In the genomic region with DNA sequence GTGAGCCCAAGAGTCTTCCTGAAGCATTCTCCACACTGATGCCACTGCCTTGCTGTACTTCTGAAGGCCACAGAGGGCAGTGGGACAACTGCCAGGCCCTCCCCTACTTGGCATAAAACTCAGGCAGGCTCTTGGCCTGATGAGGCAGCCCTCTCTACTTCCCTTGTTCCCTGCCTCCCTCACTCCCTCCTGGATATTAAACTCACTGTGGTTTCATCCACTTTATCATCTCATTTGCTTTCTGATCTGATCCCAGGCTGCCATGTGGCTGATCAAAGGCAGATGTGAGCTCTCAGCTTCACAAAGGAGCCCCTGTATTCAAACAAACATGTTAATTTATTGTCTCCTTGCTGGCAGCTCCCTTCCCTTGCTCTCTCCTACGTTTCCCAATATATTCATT, we compare ENCODE assay signal across 7 cellular contexts.
A peak's percentile ranks its signal among the peaks of the same experiment; 100 is the strongest.
DNase-seq lines count a peak whose midpoint lies in the region; ATAC-seq and TF ChIP-seq lines count a peak whose summit lies in the region.

No MANE protein-coding gene starts in this region.

- TF ChIP-seq CTCF in RWPE2 (IDR thresholded peaks at IDR 0.05; ENCODE audit: poor library complexity, severe bottlenecking) (no peak), left ventricle myocardium inferior (IDR thresholded peaks at IDR 0.05; ENCODE audit: borderline replicate concordance) (peak; percentile 13)

- H3K27me3 ChIP-seq in RWPE2 (ENCODE audit: insufficient read depth, poor library complexity, severe bottlenecking), result no peaks in the 10 kb centered on the region
- H3K27me3 ChIP-seq in left ventricle myocardium inferior (ENCODE audit: low read depth), result no peaks in the 10 kb centered on the region

- DNase-seq in HT-29 (ENCODE audit: low spot score) (peak; percentile 55), RWPE2 (ENCODE audit: low spot score) (no peak), left ventricle myocardium inferior (peak; percentile 46), substantia nigra (lab: John Stamatoyannopoulos, UW) (peak in 35 of 49 donors; percentile 1 to 49 (median 13)), cerebellum (ENCODE audit: low spot score) (no peak)

- H3K27ac ChIP-seq in RWPE2 (ENCODE audit: poor library complexity, severe bottlenecking) (no peak overlapping the region), left ventricle myocardium inferior (replicated peaks) (no peak overlapping the region), substantia nigra (ENCODE audit: low read depth, low read length, poor library complexity, severe bottlenecking) (no peak overlapping the region)

- H3K36me3 ChIP-seq in RWPE2 (ENCODE audit: low read depth) (no peaks in the 10 kb centered on the region), left ventricle myocardium inferior (no peaks in the 10 kb centered on the region)

- H3K4me3 ChIP-seq in RWPE2 (ENCODE audit: severe bottlenecking) (no peak overlapping the region), left ventricle myocardium inferior (no peak overlapping the region)

- intact Hi-C loops in left ventricle myocardium inferior (cut with micrococcal nuclease), result no loop called here

- peak; percentile 51; the same call in 1 of the 3 replicates for ATAC-seq in RWPE2 (ENCODE audit: low read depth)
- no peak for ATAC-seq in HG03095 (IDR thresholded peaks at IDR 0.05; ENCODE audit: unreplicated experiment)
- no peak for ATAC-seq in GM21390 (IDR thresholded peaks at IDR 0.05; ENCODE audit: unreplicated experiment)

- peaks cover 16% of the 10 kb centered on the region for H3K4me1 ChIP-seq in RWPE2 (ENCODE audit: insufficient read depth, poor library complexity, severe bottlenecking)
- H3K4me1 ChIP-seq in left ventricle myocardium inferior, result no peaks in the 10 kb centered on the region

- no peaks in the 10 kb centered on the region for H3K9me3 ChIP-seq in RWPE2 (ENCODE audit: severe bottlenecking)
- H3K9me3 ChIP-seq in left ventricle myocardium inferior (replicated peaks), result no peaks in the 10 kb centered on the region

Comparison
In these comparisons a context has a peak if more than half of its experiments do, and no peak if none do; other contexts are left out.
1. DNase-seq: peak in HT-29 (single experiment), left ventricle myocardium inferior (single experiment) and substantia nigra (35 of 49); none in RWPE2 (single experiment) and cerebellum (single experiment).